13 cellular contexts compared by ENCODE assay signal in the genomic region with DNA sequence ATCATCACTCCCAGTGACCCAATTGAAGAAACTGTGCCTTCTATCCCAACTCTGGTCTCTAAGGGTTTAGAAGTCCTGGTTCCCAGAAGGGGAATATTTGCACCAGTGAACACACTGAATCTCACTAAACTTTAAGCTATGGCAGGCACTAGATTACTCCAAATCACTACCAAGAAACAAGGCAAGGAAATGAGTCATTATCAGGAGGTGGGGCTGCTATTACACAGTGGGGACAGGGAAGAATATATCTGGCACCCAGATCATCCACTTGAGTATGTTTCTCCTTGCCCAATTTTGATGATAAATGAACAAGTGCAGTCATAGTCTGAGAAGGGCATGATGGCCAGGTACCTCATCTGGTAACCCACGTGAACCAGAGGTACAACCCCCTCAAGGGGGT. TPM values are rescaled to one million over a fixed set of nuclear protein-coding genes. Genes with fewer than 3 reads are reported as not detected.
A peak's percentile ranks its signal among the peaks of the same experiment; 100 is the strongest.
DNase-seq lines count a peak whose midpoint lies in the region; ATAC-seq and TF ChIP-seq lines count a peak whose summit lies in the region.
"Had no signal": no experiment of that assay in that cellular context is flagged by ENCODE, and none has a peak within 500 bp of the region (broad histone marks: within the 10 kb centered on the region; RNA-seq: fewer than 3 reads in every experiment).

No MANE protein-coding gene starts in this region.

- no peak overlapping the region for H3K23ac ChIP-seq in mesenchymal stem cell (ENCODE audit: low read length in 2 of 2)

- ATAC-seq in GM18520 (IDR thresholded peaks at IDR 0.05; ENCODE audit: unreplicated experiment): no peak

- H3K4me2 ChIP-seq in mammary epithelial cell (ENCODE audit: insufficient read depth, low read depth, low read length) (no peak overlapping the region), mesenchymal stem cell (ENCODE audit: low read length, poor library complexity, severe bottlenecking) (no peak overlapping the region), hepatocyte (no peak overlapping the region)

- no peaks in the 10 kb centered on the region for H3K27me3 ChIP-seq in mammary epithelial cell (ENCODE audit: insufficient read depth, low read length)
- H3K27me3 ChIP-seq in mesenchymal stem cell (ENCODE audit: control insufficient read depth in 1 of 2, insufficient read depth in 1 of 2, low read length in 2 of 2): no peaks in the 10 kb centered on the region
- H3K27me3 ChIP-seq in hepatocyte: no peaks in the 10 kb centered on the region
- H3K27me3 ChIP-seq: testis had no signal

- H3K18ac ChIP-seq in mesenchymal stem cell (ENCODE audit: low read depth in 1 of 2, low read length in 2 of 2): no peak overlapping the region

- no peak overlapping the region for H2BK5ac ChIP-seq in mesenchymal stem cell (ENCODE audit: low read depth, low read length, poor library complexity, severe bottlenecking)

- H2BK12ac ChIP-seq in mesenchymal stem cell (ENCODE audit: low read length in 2 of 2): no peak overlapping the region

- DNase-seq in ELR (ENCODE audit: low read depth) (peak; percentile 61), M059J (ENCODE audit: low read depth) (peak; percentile 59), mammary epithelial cell (peak; percentile 40), mesenchymal stem cell (peak; percentile 15), hepatocyte (ENCODE audit: low spot score) (no peak), NCI-H2107 (lab: John Stamatoyannopoulos, UW) (no peak)
- DNase-seq: NCI-H1417, NCI-H526, occipital lobe, small intestine, testis had no signal

- 75% methylated on average over 1 of the region's 1 CpG for WGBS in mammary epithelial cell (ENCODE audit: low coverage, missing lambda C conversion rate)
- 6% methylated on average over 1 of the region's 1 CpG for WGBS in mesenchymal stem cell
- 38% methylated on average over 1 of the region's 1 CpG for WGBS in hepatocyte (ENCODE audit: low lambda C conversion rate, missing lambda C conversion rate)

- H4K8ac ChIP-seq in mesenchymal stem cell (ENCODE audit: low read length): no peak overlapping the region

- H3K27ac ChIP-seq in mammary epithelial cell (ENCODE audit: insufficient read depth, low read depth, low read length): no peak overlapping the region
- H3K27ac ChIP-seq in mesenchymal stem cell (ENCODE audit: low read length, poor library complexity, severe bottlenecking): no peak overlapping the region
- no peak overlapping the region for H3K27ac ChIP-seq in hepatocyte
- H3K27ac ChIP-seq: testis had no signal

- no peak overlapping the region for H4K91ac ChIP-seq in mesenchymal stem cell (ENCODE audit: low read length)

- no peaks in the 10 kb centered on the region for H3K79me2 ChIP-seq in mammary epithelial cell (ENCODE audit: insufficient read depth, low read length)
- H3K79me2 ChIP-seq in hepatocyte: no peaks in the 10 kb centered on the region

- no TSS peak for BruUV-seq in mammary epithelial cell (replicated peaks; lab: Mats Ljungman, UMichigan)

- H3K9me3 ChIP-seq in mammary epithelial cell (replicated peaks; ENCODE audit: insufficient read depth, low read length): no peaks in the 10 kb centered on the region
- H3K9me3 ChIP-seq in mesenchymal stem cell (ENCODE audit: control insufficient read depth, low read length): no peaks in the 10 kb centered on the region
- no peaks in the 10 kb centered on the region for H3K9me3 ChIP-seq in hepatocyte (ENCODE audit: low read depth)
- H3K9me3 ChIP-seq: testis had no signal

- H3K79me1 ChIP-seq in mesenchymal stem cell (replicated peaks; ENCODE audit: low read length, poor library complexity, severe bottlenecking): no peaks in the 10 kb centered on the region

- H4K20me1 ChIP-seq in mammary epithelial cell (ENCODE audit: insufficient read depth, low read length) (no peaks in the 10 kb centered on the region), hepatocyte (ENCODE audit: insufficient read depth, poor library complexity, severe bottlenecking) (no peaks in the 10 kb centered on the region)

- H3K4me3 ChIP-seq in mammary epithelial cell (replicated peaks in 1 of 3; ENCODE audit: insufficient read depth in 1 of 3, low read depth in 2 of 3, low read length in 3 of 3) (no peak overlapping the region), mesenchymal stem cell (ENCODE audit: insufficient read depth in 1 of 2, low read depth in 1 of 2, low read length in 2 of 2) (no peak overlapping the region), hepatocyte (no peak overlapping the region)
- H3K4me3 ChIP-seq: testis had no signal

- H3K9ac ChIP-seq in mammary epithelial cell (ENCODE audit: insufficient read depth, low read length): no peak overlapping the region
- H3K9ac ChIP-seq in mesenchymal stem cell (ENCODE audit: low read length): no peak overlapping the region

- no peak overlapping the region for H3K4ac ChIP-seq in mesenchymal stem cell (ENCODE audit: low read depth in 1 of 2, low read length in 2 of 2)

- no peak overlapping the region for H2AK5ac ChIP-seq in mesenchymal stem cell (ENCODE audit: low read length, severe bottlenecking)

- in situ Hi-C loops in mammary epithelial cell (cut with MboI; ENCODE audit: low sequenced_read_pairs in 2 of 2): no loop called here

- H3K36me3 ChIP-seq in mammary epithelial cell (ENCODE audit: insufficient read depth, low read length) (peaks cover 15% of the 10 kb centered on the region), mesenchymal stem cell (ENCODE audit: control insufficient read depth in 1 of 2, insufficient read depth in 2 of 2, low read depth in 1 of 2, low read length in 2 of 2) (peaks cover 17 to 47% of the 10 kb centered on the region in 2 experiments), hepatocyte (replicated peaks; ENCODE audit: insufficient read depth, low read depth) (no peaks in the 10 kb centered on the region)

- CTCF ChIA-PET in mammary epithelial cell (lab: Charles Lee; ENCODE audit: low non-redundant PET): interaction anchor here (0.6 to 0.7 kb wide), 2 partner anchors 246 to 352 kb away, joined by 3 to 4 read pairs; no protein-coding TSS in a partner anchor

- H3K9me2 ChIP-seq in hepatocyte (replicated peaks; ENCODE audit: insufficient read depth): no peaks in the 10 kb centered on the region

- H2AFZ ChIP-seq in mammary epithelial cell (ENCODE audit: low read depth, low read length) (no peak overlapping the region), mesenchymal stem cell (ENCODE audit: low read depth, low read length) (no peak overlapping the region), hepatocyte (no peak overlapping the region)

- no peak overlapping the region for H2BK15ac ChIP-seq in mesenchymal stem cell (ENCODE audit: low read depth, poor library complexity, severe bottlenecking)

- intact Hi-C loops in mammary epithelial cell (cut with micrococcal nuclease): no loop called here

- H2BK120ac ChIP-seq in mesenchymal stem cell (ENCODE audit: low read depth, low read length): no peak overlapping the region

- dilution Hi-C loops in mammary epithelial cell (cut with HindIII; ENCODE audit: low sequenced_read_pairs): no loop called here

- TF ChIP-seq CTCF in mammary epithelial cell (conservative IDR thresholded peaks at IDR 0.05 in 1 of 2, IDR thresholded peaks at IDR 0.05 in 1 of 2; ENCODE audit: extremely low read depth in 1 of 2, insufficient read depth in 1 of 2, low read depth in 1 of 2, low read length in 2 of 2) (no peak), hepatocyte (IDR thresholded peaks at IDR 0.05; ENCODE audit: poor library complexity) (no peak)

- peaks cover 15% of the 10 kb centered on the region for H3K4me1 ChIP-seq in mammary epithelial cell (ENCODE audit: insufficient read depth, low read length)
- H3K4me1 ChIP-seq in mesenchymal stem cell (ENCODE audit: control insufficient read depth, insufficient read depth, low read depth, low read length): no peaks in the 10 kb centered on the region
- H3K4me1 ChIP-seq in hepatocyte (ENCODE audit: insufficient read depth): no peaks in the 10 kb centered on the region
- H3K4me1 ChIP-seq: testis had no signal

- no peak overlapping the region for H3K14ac ChIP-seq in mesenchymal stem cell (ENCODE audit: low read length in 2 of 2)

RNA-seq across cellular contexts. Expression of a gene that starts 7.0 kb away (rescaled TPM):
- total RNA-seq in M059J (2014; rRNA removed; shearing (Covaris generic)): 103 and 173 TPM in 2 replicates
- total RNA-seq in mammary epithelial cell: 10 to 100 TPM; 47.5 to 77.4 TPM
- polyA plus RNA-seq in mammary epithelial cell: 63.5 TPM
- 237 TPM for polyA minus RNA-seq in mammary epithelial cell
- 71.1 TPM for polyA plus RNA-seq in mesenchymal stem cell (2013, experiment 1 of 2)
- polyA plus RNA-seq in mesenchymal stem cell (2013, experiment 2 of 2): 73.0 TPM
- 50.3 and 68.8 TPM in 2 replicates for total RNA-seq in hepatocyte
- 72.5 and 88.0 TPM in 2 replicates for polyA plus RNA-seq in hepatocyte

RNA-seq across cellular contexts. Expression of a gene that starts 34.0 kb away (rescaled TPM):
- total RNA-seq in M059J (2014; rRNA removed; shearing (Covaris generic)): 10.8 and 11.0 TPM in 2 replicates
- total RNA-seq in mammary epithelial cell: 1 to 10 TPM; 3.0 to 9.3 TPM
- polyA plus RNA-seq in mammary epithelial cell: 6.7 TPM
- 6.8 TPM for polyA minus RNA-seq in mammary epithelial cell
- 2.2 TPM for polyA plus RNA-seq in mesenchymal stem cell (2013, experiment 1 of 2)
- 2.2 TPM for polyA plus RNA-seq in mesenchymal stem cell (2013, experiment 2 of 2)
- total RNA-seq in hepatocyte: 3.4 and 3.8 TPM in 2 replicates
- polyA plus RNA-seq in hepatocyte: 1.6 and 1.8 TPM in 2 replicates

RNA-seq across cellular contexts. Expression of a gene that starts 35.0 kb away (rescaled TPM):
- total RNA-seq in M059J (2014; rRNA removed; shearing (Covaris generic)): not detected in 2 replicates
- total RNA-seq in mammary epithelial cell (not detected), hepatocyte (7.9 TPM in 1 of 2 replicates, not detected in the other)
- polyA plus RNA-seq in mammary epithelial cell (not detected), hepatocyte (2.3 TPM in 1 of 2 replicates, not detected in the other)
- polyA minus RNA-seq in mammary epithelial cell: not detected
- 0.37 TPM for polyA plus RNA-seq in mesenchymal stem cell (2013, experiment 1 of 2)
- polyA plus RNA-seq in mesenchymal stem cell (2013, experiment 2 of 2): not detected
- total RNA-seq: mesenteric fat pad had no signal

RNA-seq across cellular contexts. Expression of a gene that starts 39.7 kb away (rescaled TPM):
- total RNA-seq in M059J (2014; rRNA removed; shearing (Covaris generic)): not detected in 2 replicates
- total RNA-seq in mammary epithelial cell (not detected), hepatocyte (1.2 and 2.1 TPM in 2 replicates)
- polyA plus RNA-seq in mammary epithelial cell (not detected), hepatocyte (0.85 and 1.1 TPM in 2 replicates)
- not detected for polyA minus RNA-seq in mammary epithelial cell
- polyA plus RNA-seq in mesenchymal stem cell (2013, experiment 1 of 2): not detected
- polyA plus RNA-seq in mesenchymal stem cell (2013, experiment 2 of 2): not detected
- total RNA-seq: mesenteric fat pad had no signal

RNA-seq across cellular contexts. Expression of a gene that starts 48.9 kb away (rescaled TPM):
- not detected in 2 replicates for total RNA-seq in M059J (2014; rRNA removed; shearing (Covaris generic))
- not detected for total RNA-seq in mammary epithelial cell
- polyA plus RNA-seq in mammary epithelial cell: not detected
- not detected for polyA minus RNA-seq in mammary epithelial cell
- not detected for polyA plus RNA-seq in mesenchymal stem cell (2013, experiment 1 of 2)
- polyA plus RNA-seq in mesenchymal stem cell (2013, experiment 2 of 2): not detected
- not detected in 2 replicates for total RNA-seq in hepatocyte
- not detected in 2 replicates for polyA plus RNA-seq in hepatocyte
- total RNA-seq: mesenteric fat pad, occipital lobe had no signal

Comparison
In these comparisons a context has a peak if more than half of its experiments do, and no peak if none do; other contexts are left out.
1. DNase-seq: peak in ELR (single experiment), M059J (single experiment), mammary epithelial cell (single experiment) and mesenchymal stem cell (single experiment); none in hepatocyte (single experiment) and NCI-H2107 (single experiment).